In the genomic region with DNA sequence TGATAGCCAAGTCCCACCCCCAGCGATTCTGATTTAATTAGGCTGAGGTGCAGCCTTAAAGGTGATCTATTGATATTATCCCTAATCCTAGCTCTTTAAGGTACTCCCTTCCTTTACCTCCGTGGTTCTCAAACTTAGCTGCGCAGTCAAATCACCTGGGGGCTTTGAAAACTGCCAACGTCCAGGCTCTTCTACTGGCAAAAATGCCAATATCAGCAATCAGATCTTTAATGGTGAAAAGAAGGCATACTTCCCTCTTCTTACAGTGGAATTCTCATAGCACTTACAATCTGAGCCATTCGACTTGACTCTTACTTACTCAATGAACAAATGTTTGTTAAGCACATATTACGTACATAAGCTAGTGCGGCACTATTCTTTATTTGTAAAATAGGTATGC, we compare ENCODE assay signal across 8 cellular contexts. TPM values are rescaled to one million over a fixed set of nuclear protein-coding genes. Genes with fewer than 3 reads are reported as not detected.
A peak's percentile ranks its signal among the peaks of the same experiment; 100 is the strongest.
DNase-seq lines count a peak whose midpoint lies in the region; ATAC-seq and TF ChIP-seq lines count a peak whose summit lies in the region.

No MANE protein-coding gene starts in this region.

- H3K27me3 ChIP-seq in SK-N-SH (ENCODE audit: insufficient read depth) = no peaks in the 10 kb centered on the region

- H3K4me2 ChIP-seq in SK-N-SH = peak overlapping the region; percentile 83

- H3K36me3 ChIP-seq in SK-N-SH (replicated peaks in 1 of 2; ENCODE audit: control insufficient read depth in 1 of 2, insufficient read depth in 2 of 2, low read length in 1 of 2) = peaks cover 0 to 5% of the 10 kb centered on the region in 2 experiments

- H3K27ac ChIP-seq in SK-N-SH (ENCODE audit: low read depth in 2 of 2, low read length in 1 of 2) = peak overlapping the region; percentile 31 to 73; a peak in 3 of 4 replicates

- peaks cover 4 to 25% of the 10 kb centered on the region in 2 experiments; a peak in 2 of 4 replicates for H3K4me1 ChIP-seq in SK-N-SH (ENCODE audit: control insufficient read depth in 1 of 2, insufficient read depth in 2 of 2, low read depth in 1 of 2, low read length in 1 of 2)

- no peaks in the 10 kb centered on the region for H3K9me3 ChIP-seq in SK-N-SH

- 0 out of 4 replicates have a peak, but pooled peaks of 1 of the 2 experiments have one; percentile 5 for TF ChIP-seq EP300 in SK-N-SH (IDR thresholded peaks at IDR 0.05; ENCODE audit: borderline replicate concordance in 1 of 2, low read depth in 1 of 2, low read length in 1 of 2)

- H3K36me3 Mint-ChIP-seq in activated CD4-positive, alpha-beta memory T cell treated with anti-CD3 and anti-CD28 coated beads, Interleukin-2, amount 10 ng/mL, durations not matched to agents 7 days and 5 days (ENCODE audit: low read depth) = peaks cover 3% of the 10 kb centered on the region
- peaks cover 0 to 3% (median 0%) of the 10 kb centered on the region in 3 donors for H3K36me3 Mint-ChIP-seq in immature natural killer cell

- no peaks in the 10 kb centered on the region for H4K20me1 ChIP-seq in SK-N-SH (ENCODE audit: insufficient read depth)

- H3K27me3 Mint-ChIP-seq in activated CD4-positive, alpha-beta memory T cell treated with anti-CD3 and anti-CD28 coated beads, Interleukin-2, amount 10 ng/mL, durations not matched to agents 7 days and 5 days = peaks cover 5% of the 10 kb centered on the region
- peaks cover 0 to 4% (median 0%) of the 10 kb centered on the region in 3 donors for H3K27me3 Mint-ChIP-seq in immature natural killer cell (ENCODE audit: low read depth in 3 of 3)
- H3K27me3 Mint-ChIP-seq in stimulated activated naive CD8-positive, alpha-beta T cell treated with anti-CD3 and anti-CD28 coated beads, Interleukin-15, amount 100 ng/mL, for 72 hours = no peaks in the 10 kb centered on the region

- peaks cover 21% of the 10 kb centered on the region for H3K4me1 Mint-ChIP-seq in activated CD4-positive, alpha-beta memory T cell treated with anti-CD3 and anti-CD28 coated beads, Interleukin-2, amount 10 ng/mL, durations not matched to agents 7 days and 5 days
- H3K4me1 Mint-ChIP-seq in immature natural killer cell = peaks cover 18 to 22% of the 10 kb centered on the region in 2 donors
- peaks cover 15% of the 10 kb centered on the region for H3K4me1 Mint-ChIP-seq in stimulated activated naive CD8-positive, alpha-beta T cell treated with anti-CD3 and anti-CD28 coated beads, Interleukin-15, amount 100 ng/mL, for 72 hours

- peak overlapping the region; percentile 97 for H2AFZ ChIP-seq in SK-N-SH (ENCODE audit: low read depth)

- TF ChIP-seq RAD21 in SK-N-SH (IDR thresholded peaks at IDR 0.05; ENCODE audit: low read length) = no peak

- H3K4me3 ChIP-seq in SK-N-SH (ENCODE audit: low read depth in 2 of 2, low read length in 1 of 2) = peak overlapping the region; percentile 86 to 98

- CTCF ChIA-PET in SK-N-SH (lab: Yijun Ruan, JAX) = interaction anchor here (0.6 to 2.6 kb wide), 9 partner anchors 18 to 445 kb away, joined by 3 to 8 read pairs (median 4); no protein-coding TSS in a partner anchor
- CTCF ChIA-PET in activated CD4-positive, alpha-beta memory T cell treated with anti-CD3 and anti-CD28 coated beads, Interleukin-2, amount 10 ng/mL, durations not matched to agents 7 days and 5 days (lab: Charles Lee) = interaction anchor here (0.8 to 1.5 kb wide), 10 partner anchors 10 to 1065 kb away, joined by 3 to 7 read pairs (median 5); a partner anchor contains a TSS

- no peak overlapping the region for H3K27ac Mint-ChIP-seq in activated CD4-positive, alpha-beta memory T cell treated with anti-CD3 and anti-CD28 coated beads, Interleukin-2, amount 10 ng/mL, durations not matched to agents 7 days and 5 days
- H3K27ac Mint-ChIP-seq in immature natural killer cell = peak overlapping the region in 5 of 6 donors; percentile 4 to 90 (median 67)
- peak overlapping the region; percentile 90 to 95 for H3K27ac Mint-ChIP-seq in stimulated activated naive CD8-positive, alpha-beta T cell treated with anti-CD3 and anti-CD28 coated beads, Interleukin-15, amount 100 ng/mL, for 72 hours

- 67% methylated on average over 7 of the region's 7 CpGs for WGBS in SK-N-SH (ENCODE audit: low lambda C conversion rate)

- peak overlapping the region; percentile 87 for H3K4me3 Mint-ChIP-seq in activated CD4-positive, alpha-beta memory T cell treated with anti-CD3 and anti-CD28 coated beads, Interleukin-2, amount 10 ng/mL, durations not matched to agents 7 days and 5 days
- peak overlapping the region; percentile 92 to 95 (median 93) for H3K4me3 Mint-ChIP-seq in immature natural killer cell
- H3K4me3 Mint-ChIP-seq in stimulated activated naive CD8-positive, alpha-beta T cell treated with anti-CD3 and anti-CD28 coated beads, Interleukin-15, amount 100 ng/mL, for 72 hours = peak overlapping the region; percentile 89 to 92

- no peak for ATAC-seq in SK-N-SH treated with all-trans-retinoic acid at 6 μM for 48 hours
- no peak for ATAC-seq in stimulated activated naive CD8-positive, alpha-beta T cell treated with anti-CD3 and anti-CD28 coated beads, Interleukin-15, amount 100 ng/mL, for 72 hours
- ATAC-seq in GM19023 (IDR thresholded peaks at IDR 0.05; ENCODE audit: unreplicated experiment) = no peak
- ATAC-seq in GM21390 (IDR thresholded peaks at IDR 0.05; ENCODE audit: unreplicated experiment) = no peak

- DNase-seq in SK-N-SH (peak; percentile 16), immature natural killer cell (no peak), NCI-H187 treated with DMSO at 0.1 percent for 48 hours (lab: John Stamatoyannopoulos, UW) (no peak)
- DNase-seq in activated CD4-positive, alpha-beta memory T cell treated with anti-CD3 and anti-CD28 coated beads, Interleukin-2, amount 10 ng/mL, durations not matched to agents 7 days and 5 days = no peak
- no peak for DNase-seq in stimulated activated naive CD8-positive, alpha-beta T cell treated with anti-CD3 and anti-CD28 coated beads, Interleukin-15, amount 100 ng/mL, for 72 hours

- 0 out of 2 replicates have a peak, but pooled peaks cover 3% of the 10 kb centered on the region for H3K9me2 ChIP-seq in SK-N-SH

- peaks cover 40% of the 10 kb centered on the region for H3K79me2 ChIP-seq in SK-N-SH (ENCODE audit: insufficient read depth)

- no peak for TF ChIP-seq CTCF in SK-N-SH (IDR thresholded peaks at IDR 0.05)

- H3K9ac ChIP-seq in SK-N-SH = peak overlapping the region; percentile 11; the same call in 1 of the 2 replicates

- no peaks in the 10 kb centered on the region for H3K9me3 Mint-ChIP-seq in activated CD4-positive, alpha-beta memory T cell treated with anti-CD3 and anti-CD28 coated beads, Interleukin-2, amount 10 ng/mL, durations not matched to agents 7 days and 5 days
- no peaks in the 10 kb centered on the region for H3K9me3 Mint-ChIP-seq in immature natural killer cell
- H3K9me3 Mint-ChIP-seq in stimulated activated naive CD8-positive, alpha-beta T cell treated with anti-CD3 and anti-CD28 coated beads, Interleukin-15, amount 100 ng/mL, for 72 hours = no peaks in the 10 kb centered on the region

- no peaks in the 10 kb centered on the region for H3F3A ChIP-seq in SK-N-SH (replicated peaks; ENCODE audit: insufficient read depth)

- POLR2A ChIA-PET in SK-N-SH (lab: Yijun Ruan, JAX) = interaction anchor here (0.7 to 0.8 kb wide), 2 partner anchors 20 to 24 kb away, joined by 3 to 4 read pairs; no protein-coding TSS in a partner anchor
- POLR2A ChIA-PET in activated CD4-positive, alpha-beta memory T cell treated with anti-CD3 and anti-CD28 coated beads, Interleukin-2, amount 10 ng/mL, durations not matched to agents 7 days and 5 days (lab: Charles Lee) = interaction anchor here (1.0 to 1.9 kb wide), 5 partner anchors 9 to 141 kb away, joined by 3 to 7 read pairs (median 4); a partner anchor contains a TSS

TF ChIP-seq in SK-N-SH, 30 proteins besides CTCF, POLR2A, EP300 and RAD21 (continues in another document):
- TF ChIP-seq RXRA (IDR thresholded peaks at IDR 0.05; ENCODE audit: borderline replicate concordance, low read depth) (no peak), FOSL2 (IDR thresholded peaks at IDR 0.05; ENCODE audit: borderline replicate concordance, low read depth) (no peak), SIN3A (IDR thresholded peaks at IDR 0.05; ENCODE audit: borderline replicate concordance, low read depth, low read length) (no peak), FOXJ3 (CRISPR knock-in tag; IDR thresholded peaks at IDR 0.05) (no peak), NRF1 (IDR thresholded peaks at IDR 0.05; ENCODE audit: low read depth, low read length) (no peak), NFIC (IDR thresholded peaks at IDR 0.05; ENCODE audit: borderline replicate concordance) (no peak), TCF12 (IDR thresholded peaks at IDR 0.05) (no peak), CHD2 (IDR thresholded peaks at IDR 0.05; ENCODE audit: low read length, partially characterized antibody) (no peak)
- TF ChIP-seq, protein P1, sequence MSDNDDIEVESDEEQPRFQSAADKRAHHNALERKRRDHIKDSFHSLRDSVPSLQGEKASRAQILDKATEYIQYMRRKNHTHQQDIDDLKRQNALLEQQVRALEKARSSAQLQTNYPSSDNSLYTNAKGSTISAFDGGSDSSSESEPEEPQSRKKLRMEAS (IDR thresholded peaks at IDR 0.05; ENCODE audit: low read depth) = no peak

TF ChIP-seq in SK-N-SH treated with all-trans-retinoic acid at 6 μM for 48 hours, 23 proteins besides CTCF, POLR2A, EP300 and RAD21 (continues in another document):
- TF ChIP-seq BACH2 (CRISPR knock-in tag; IDR thresholded peaks at IDR 0.05; ENCODE audit: borderline replicate concordance) (no peak), ZFP3 (CRISPR knock-in tag; IDR thresholded peaks at IDR 0.05) (no peak), ZNF8 (CRISPR knock-in tag; IDR thresholded peaks at IDR 0.05) (no peak), SNAI2 (CRISPR knock-in tag; IDR thresholded peaks at IDR 0.05) (no peak), ESRRG (CRISPR knock-in tag; IDR thresholded peaks at IDR 0.05) (no peak), GLIS3 (CRISPR knock-in tag; IDR thresholded peaks at IDR 0.05) (no peak)
- TF ChIP-seq, protein P2, sequence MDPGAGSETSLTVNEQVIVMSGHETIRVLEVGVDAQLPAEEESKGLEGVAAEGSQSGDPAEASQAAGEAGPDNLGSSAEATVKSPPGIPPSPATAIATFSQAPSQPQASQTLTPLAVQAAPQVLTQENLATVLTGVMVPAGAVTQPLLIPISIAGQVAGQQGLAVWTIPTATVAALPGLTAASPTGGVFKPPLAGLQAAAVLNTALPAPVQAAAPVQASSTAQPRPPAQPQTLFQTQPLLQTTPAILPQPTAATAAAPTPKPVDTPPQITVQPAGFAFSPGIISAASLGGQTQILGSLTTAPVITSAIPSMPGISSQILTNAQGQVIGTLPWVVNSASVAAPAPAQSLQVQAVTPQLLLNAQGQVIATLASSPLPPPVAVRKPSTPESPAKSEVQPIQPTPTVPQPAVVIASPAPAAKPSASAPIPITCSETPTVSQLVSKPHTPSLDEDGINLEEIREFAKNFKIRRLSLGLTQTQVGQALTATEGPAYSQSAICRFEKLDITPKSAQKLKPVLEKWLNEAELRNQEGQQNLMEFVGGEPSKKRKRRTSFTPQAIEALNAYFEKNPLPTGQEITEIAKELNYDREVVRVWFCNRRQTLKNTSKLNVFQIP (CRISPR knock-in tag; IDR thresholded peaks at IDR 0.05; ENCODE audit: borderline replicate concordance, low read depth) = no peak

RNA-seq across cellular contexts. Expression of a gene that starts 0.7 kb away (rescaled TPM):
- 19.3 and 24.9 TPM in 2 replicates for polyA plus RNA-seq in SK-N-SH (2012; rRNA removed)
- polyA plus RNA-seq in SK-N-SH (2012; cell fraction: cytosol; rRNA removed) = 17.4 and 21.4 TPM in 2 replicates
- 39.8 and 45.2 TPM in 2 replicates for polyA plus RNA-seq in SK-N-SH (2012; cell fraction: nucleus; rRNA removed)
- 10 to 100 TPM; 12.6 to 15.2 TPM for total RNA-seq in activated CD4-positive, alpha-beta memory T cell treated with anti-CD3 and anti-CD28 coated beads, Interleukin-2, amount 10 ng/mL, durations not matched to agents 7 days and 5 days
- polyA plus RNA-seq in immature natural killer cell = 10 to 100 TPM; 18.2 to 35.5 (median 23.5) TPM
